25 cellular contexts compared by ENCODE assay signal in the genomic region with DNA sequence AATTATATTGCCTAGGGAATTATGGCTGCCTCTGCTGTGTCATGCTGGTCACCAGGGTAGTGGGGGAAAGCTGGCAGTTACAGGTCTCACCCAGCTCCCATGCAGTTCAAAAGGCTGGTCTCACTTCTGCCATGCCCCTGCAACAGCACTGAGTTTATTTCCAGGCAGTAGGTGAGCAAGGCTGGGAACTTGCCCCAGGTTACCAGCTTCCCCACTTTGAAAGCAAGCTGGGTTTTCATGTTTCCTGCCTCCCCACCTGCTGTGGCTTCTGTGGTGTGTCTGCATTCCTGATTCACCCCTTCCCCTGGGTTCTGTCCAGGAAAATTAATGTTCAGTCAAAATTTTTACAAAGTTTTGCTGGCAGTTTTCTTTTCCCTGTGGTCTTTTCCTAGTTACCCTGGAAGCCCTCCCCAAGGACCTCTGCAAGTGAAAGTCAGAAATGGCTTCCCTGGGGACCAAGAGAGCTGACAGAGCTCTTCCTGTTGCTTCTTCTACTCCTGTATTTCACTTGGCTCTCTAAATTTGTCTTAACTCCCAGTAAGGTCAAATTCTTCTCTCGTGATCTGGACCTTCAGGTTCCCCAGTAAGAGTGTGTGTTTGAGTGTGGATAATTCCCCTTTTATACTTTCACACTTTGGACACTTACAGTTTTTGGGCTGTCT. TPM values are rescaled to one million over a fixed set of nuclear protein-coding genes. Genes with fewer than 3 reads are reported as not detected.
DNase-seq lines count a peak whose midpoint lies in the region; ATAC-seq and TF ChIP-seq lines count a peak whose summit lies in the region.
"Had no signal": no experiment of that assay in that cellular context is flagged by ENCODE, and none has a peak within 500 bp of the region (broad histone marks: within the 10 kb centered on the region; RNA-seq: fewer than 3 reads in every experiment).

No MANE protein-coding gene starts in this region.

- no peaks in the 10 kb centered on the region for H3K36me3 Mint-ChIP-seq in activated T-cell treated with anti-CD3 and anti-CD28 coated beads, Interleukin-2, amount 50 U/mL, for 24 hours (ENCODE audit: low read depth)

- H3K27me3 Mint-ChIP-seq in activated T-cell treated with anti-CD3 and anti-CD28 coated beads, Interleukin-2, amount 50 U/mL, for 24 hours: peaks cover 27% of the 10 kb centered on the region

- H3K4me3 ChIP-seq in BLaER1 treated with 17β-estradiol and CSF1 and Interleukin-3, amounts not matched to agents 10 nM and 100 nM: no peak overlapping the region
- H3K4me3 ChIP-seq in PC-3 (ENCODE audit: low read length): no peak overlapping the region
- H3K4me3 ChIP-seq: SJSA1 had no signal

- POLR2A ChIA-PET in PC-3 (lab: Charles Lee; ENCODE audit: unreplicated experiment): no interaction called here

- peak overlapping the region in 9 of 11 experiments; percentile 24 to 80 (median 65); a peak in 17 of 22 replicates for H3K4me2 ChIP-seq in BLaER1 treated with 17β-estradiol and CSF1 and Interleukin-3, amounts not matched to agents 10 nM and 100 nM
- no peak overlapping the region for H3K4me2 ChIP-seq in PC-3 (ENCODE audit: low read length)
- H3K4me2 ChIP-seq: KMS-11 had no signal

- no peaks in the 10 kb centered on the region for H3K9me2 ChIP-seq in PC-3 (replicated peaks; ENCODE audit: low read length)

- H3F3A ChIP-seq in PC-3 (ENCODE audit: low read length, unreplicated experiment): no peaks in the 10 kb centered on the region

- no peaks in the 10 kb centered on the region for H4K20me1 ChIP-seq in BLaER1 treated with 17β-estradiol and CSF1 and Interleukin-3, amounts not matched to agents 10 nM and 100 nM
- no peaks in the 10 kb centered on the region for H4K20me1 ChIP-seq in PC-3 (ENCODE audit: low read length)

- CTCF ChIA-PET in PC-3 (lab: Charles Lee): no interaction called here

- H3K27ac Mint-ChIP-seq in activated T-cell treated with anti-CD3 and anti-CD28 coated beads, Interleukin-2, amount 50 U/mL, for 24 hours: no peak overlapping the region

- no peak overlapping the region for H3K27ac ChIP-seq in BLaER1 treated with 17β-estradiol and CSF1 and Interleukin-3, amounts not matched to agents 10 nM and 100 nM
- no peak overlapping the region for H3K27ac ChIP-seq in PC-3 (ENCODE audit: low read length)
- H3K27ac ChIP-seq: C4-2B, KMS-11, SJSA1 had no signal

- no peak for DNase-seq in activated T-cell treated with anti-CD3 and anti-CD28 coated beads, Interleukin-2, amount 50 U/mL, for 48 hours
- DNase-seq in activated T-cell treated with anti-CD3 and anti-CD28 coated beads, Interleukin-2, amount 50 U/mL, for 24 hours: no peak
- DNase-seq in PC-3 (no peak), COLO829 (ENCODE audit: low spot score) (no peak)
- DNase-seq: 8988T, DMS53, GDM1, IMR-90, NCI-H1105, NCI-H2081, NCI-H2171, NCI-H446, NCI-H526, OCI-M1, T-helper 9 cell had no signal

- no peak for TF ChIP-seq CTCF in PC-3 (conservative IDR thresholded peaks at IDR 0.05; ENCODE audit: low read depth, low read length)

- H3K4me1 ChIP-seq in BLaER1 treated with 17β-estradiol and CSF1 and Interleukin-3, amounts not matched to agents 10 nM and 100 nM: peaks cover 0 to 24% (median 18%) of the 10 kb centered on the region in 10 experiments; a peak in 16 of 20 replicates
- H3K4me1 ChIP-seq in PC-3 (ENCODE audit: insufficient read depth, low read length): no peaks in the 10 kb centered on the region
- H3K4me1 ChIP-seq: SJSA1 had no signal

- H3K4me3 Mint-ChIP-seq in activated T-cell treated with anti-CD3 and anti-CD28 coated beads, Interleukin-2, amount 50 U/mL, for 24 hours: no peak overlapping the region

- no peaks in the 10 kb centered on the region for H3K79me2 ChIP-seq in PC-3 (ENCODE audit: low read length)

- peaks cover 4% of the 10 kb centered on the region for H3K9me3 Mint-ChIP-seq in activated T-cell treated with anti-CD3 and anti-CD28 coated beads, Interleukin-2, amount 50 U/mL, for 24 hours

- H3K36me3 ChIP-seq in BLaER1 treated with 17β-estradiol and CSF1 and Interleukin-3, amounts not matched to agents 10 nM and 100 nM: no peaks in the 10 kb centered on the region
- no peaks in the 10 kb centered on the region for H3K36me3 ChIP-seq in PC-3 (ENCODE audit: low read depth, low read length)
- H3K36me3 ChIP-seq: SJSA1 had no signal

- BruUV-seq in PC-3 (replicated peaks; lab: Mats Ljungman, UMichigan): no TSS peak

- intact Hi-C loops in PC-3 (cut with micrococcal nuclease): no loop called here

- H3K4me1 Mint-ChIP-seq in activated T-cell treated with anti-CD3 and anti-CD28 coated beads, Interleukin-2, amount 50 U/mL, for 24 hours (ENCODE audit: low read depth): no peaks in the 10 kb centered on the region

- no peak overlapping the region for H3K9ac ChIP-seq in BLaER1 treated with 17β-estradiol and CSF1 and Interleukin-3, amounts not matched to agents 10 nM and 100 nM
- no peak overlapping the region for H3K9ac ChIP-seq in PC-3 (ENCODE audit: low read length)
- H3K9ac ChIP-seq: KMS-11 had no signal

- ATAC-seq in GM19438 (IDR thresholded peaks at IDR 0.05; ENCODE audit: low read depth, unreplicated experiment) (peak; percentile 68), GM21723 (IDR thresholded peaks at IDR 0.05; ENCODE audit: unreplicated experiment) (peak; percentile 63), HG03139 (IDR thresholded peaks at IDR 0.05; ENCODE audit: unreplicated experiment) (peak; percentile 68), PC-3 (no peak)
- ATAC-seq: Right ventricle myocardium inferior had no signal

- H3K27me3 ChIP-seq in BLaER1 treated with 17β-estradiol and CSF1 and Interleukin-3, amounts not matched to agents 10 nM and 100 nM: peaks cover 5 to 54% (median 43%) of the 10 kb centered on the region in 11 experiments; a peak in 19 of 22 replicates
- peaks cover 10% of the 10 kb centered on the region; the same call in 1 of the 2 replicates for H3K27me3 ChIP-seq in PC-3 (ENCODE audit: low read length)
- H3K27me3 ChIP-seq: SJSA1 had no signal

- no peak overlapping the region for H2AFZ ChIP-seq in PC-3 (ENCODE audit: low read length)

- peaks cover 0 to 19% (median 17%) of the 10 kb centered on the region in 11 experiments; a peak in 14 of 22 replicates for H3K9me3 ChIP-seq in BLaER1 treated with 17β-estradiol and CSF1 and Interleukin-3, amounts not matched to agents 10 nM and 100 nM (replicated peaks in 1 of 11)
- H3K9me3 ChIP-seq in PC-3 (ENCODE audit: low read length): no peaks in the 10 kb centered on the region
- H3K9me3 ChIP-seq: SJSA1 had no signal

RNA-seq across cellular contexts. Expression of a gene that starts 58.5 kb away (rescaled TPM):
- not detected in 2 replicates for total RNA-seq in PC-3 (2014; rRNA removed)
- total RNA-seq: H4; IMR-90; SJSA1; T-helper 1 cell treated with Interleukin-12 subunit alpha and Interleukin-12 subunit beta and Interleukin-4 antibody, amounts not matched to agents 30 ng/mL and 1 ng/mL, for 36 hours had no signal
